8 cellular contexts compared by ENCODE assay signal in genomic region chr20:56411759-56412472, GRCh38. TPM values are rescaled to one million over a fixed set of nuclear protein-coding genes. Genes with fewer than 3 reads are reported as not detected.
DNase-seq lines count a peak whose midpoint lies in the region; ATAC-seq and TF ChIP-seq lines count a peak whose summit lies in the region.

Gene CASS4 (plus strand): TSS chr20:56412260. CDS start chr20:56412459, 199 bp downstream.

- H3K4me1 Mint-ChIP-seq in activated T-helper 2 cell treated with anti-CD3 and anti-CD28 coated beads, Interferon-gamma antibody, Interleukin-2, Interleukin-4, amounts not matched to agents 10 μg/mL and 5 μg/mL and 100 μg/mL, durations not matched to agents 14 hours and 24 hours and 36 hours (ENCODE audit: low read depth) = peaks cover 44% of the 10 kb centered on the region
- H3K4me1 Mint-ChIP-seq in progenitor cell of endocrine pancreas (ENCODE audit: low read depth) = no peaks in the 10 kb centered on the region

- H3K9me3 Mint-ChIP-seq in activated T-helper 2 cell treated with anti-CD3 and anti-CD28 coated beads, Interferon-gamma antibody, Interleukin-2, Interleukin-4, amounts not matched to agents 10 μg/mL and 5 μg/mL and 100 μg/mL, durations not matched to agents 14 hours and 24 hours and 36 hours = peaks cover 9% of the 10 kb centered on the region
- H3K9me3 Mint-ChIP-seq in progenitor cell of endocrine pancreas (ENCODE audit: low read depth) = no peaks in the 10 kb centered on the region

- H3K4me3 ChIP-seq in hepatocyte (no peak within 1 kb of the TSS), stomach (peak within 1 kb of the TSS in 2 of 4 donors; percentile 19 to 25)

- no peaks in the 10 kb centered on the region for H3K79me2 ChIP-seq in hepatocyte

- no peaks in the 10 kb centered on the region for H3K27me3 Mint-ChIP-seq in activated T-helper 2 cell treated with anti-CD3 and anti-CD28 coated beads, Interferon-gamma antibody, Interleukin-2, Interleukin-4, amounts not matched to agents 10 μg/mL and 5 μg/mL and 100 μg/mL, durations not matched to agents 14 hours and 24 hours and 36 hours (ENCODE audit: low read depth)
- H3K27me3 Mint-ChIP-seq in progenitor cell of endocrine pancreas = no peaks in the 10 kb centered on the region

- 73% methylated on average over 10 of the region's 10 CpGs for WGBS in hepatocyte (ENCODE audit: low lambda C conversion rate, missing lambda C conversion rate)
- 23 to 57% (median 55%) methylated on average over 10 of the region's 10 CpGs for WGBS in stomach, 5 donors

- H3K4me3 Mint-ChIP-seq in activated T-helper 2 cell treated with anti-CD3 and anti-CD28 coated beads, Interferon-gamma antibody, Interleukin-2, Interleukin-4, amounts not matched to agents 10 μg/mL and 5 μg/mL and 100 μg/mL, durations not matched to agents 14 hours and 24 hours and 36 hours (ENCODE audit: low read depth) = peak within 1 kb of the TSS; percentile 83
- H3K4me3 Mint-ChIP-seq in progenitor cell of endocrine pancreas (ENCODE audit: low read depth) = no peak within 1 kb of the TSS

- ATAC-seq in GM18870 (IDR thresholded peaks at IDR 0.05; ENCODE audit: unreplicated experiment) (peak; percentile 50), HG03175 (IDR thresholded peaks at IDR 0.05; ENCODE audit: unreplicated experiment) (peak; percentile 81), HG03097 (IDR thresholded peaks at IDR 0.05; ENCODE audit: low FRiP score, unreplicated experiment) (no peak)

- peaks cover 64% of the 10 kb centered on the region for H3K36me3 Mint-ChIP-seq in activated T-helper 2 cell treated with anti-CD3 and anti-CD28 coated beads, Interferon-gamma antibody, Interleukin-2, Interleukin-4, amounts not matched to agents 10 μg/mL and 5 μg/mL and 100 μg/mL, durations not matched to agents 14 hours and 24 hours and 36 hours (ENCODE audit: low read depth)
- H3K36me3 Mint-ChIP-seq in progenitor cell of endocrine pancreas (ENCODE audit: insufficient read depth) = peaks cover 19% of the 10 kb centered on the region

- H3K27ac ChIP-seq in hepatocyte = peak within 1 kb of the TSS; percentile 49
- peak within 1 kb of the TSS in 4 of 5 donors; percentile 66 to 76 (median 74) for H3K27ac ChIP-seq in stomach

- H3K27me3 ChIP-seq in hepatocyte = no peaks in the 10 kb centered on the region
- H3K27me3 ChIP-seq in stomach = no peaks in the 10 kb centered on the region

- no peak for TF ChIP-seq EP300 in stomach (IDR thresholded peaks at IDR 0.05)

- H4K20me1 ChIP-seq in hepatocyte (ENCODE audit: insufficient read depth, poor library complexity, severe bottlenecking) = no peaks in the 10 kb centered on the region

- DNase-seq in activated T-helper 2 cell treated with anti-CD3 and anti-CD28 coated beads, Interferon-gamma antibody, Interleukin-2, Interleukin-4, amounts not matched to agents 10 μg/mL and 5 μg/mL and 100 μg/mL, durations not matched to agents 14 hours and 24 hours and 36 hours (ENCODE audit: low spot score) = no peak
- peak; percentile 26 for DNase-seq in hepatocyte (ENCODE audit: low spot score)
- DNase-seq in stomach = no peak
- DNase-seq in progenitor cell of endocrine pancreas (ENCODE audit: low spot score, unreplicated experiment) = no peak
- no peak for DNase-seq in retina

- no peaks in the 10 kb centered on the region for H3K36me3 ChIP-seq in hepatocyte (replicated peaks; ENCODE audit: insufficient read depth, low read depth)
- peaks cover 11 to 33% (median 24%) of the 10 kb centered on the region in 4 donors for H3K36me3 ChIP-seq in stomach

- H3K9me2 ChIP-seq in hepatocyte (replicated peaks; ENCODE audit: insufficient read depth) = no peaks in the 10 kb centered on the region

- H2AFZ ChIP-seq in hepatocyte = no peak within 1 kb of the TSS

- H3K9me3 ChIP-seq in hepatocyte (ENCODE audit: low read depth) (no peaks in the 10 kb centered on the region), stomach (no peaks in the 10 kb centered on the region)

- intact Hi-C loops in activated T-helper 2 cell treated with anti-CD3 and anti-CD28 coated beads, Interferon-gamma antibody, Interleukin-2, Interleukin-4, amounts not matched to agents 10 μg/mL and 5 μg/mL and 100 μg/mL, durations not matched to agents 14 hours and 24 hours and 36 hours (cut with micrococcal nuclease) = no loop called here
- intact Hi-C loops in stomach (cut with DNase I; ENCODE audit: low total_unique reads) = no loop called here

- no peaks in the 10 kb centered on the region for H3K4me1 ChIP-seq in hepatocyte (ENCODE audit: insufficient read depth)
- peaks cover 0 to 21% (median 5%) of the 10 kb centered on the region in 4 donors for H3K4me1 ChIP-seq in stomach

- TF ChIP-seq CTCF in hepatocyte (IDR thresholded peaks at IDR 0.05; ENCODE audit: poor library complexity) (no peak), stomach (IDR thresholded peaks at IDR 0.05) (no peak), progenitor cell of endocrine pancreas (IDR thresholded peaks at IDR 0.05; ENCODE audit: unreplicated experiment) (no peak)

- peak within 1 kb of the TSS; percentile 92 for H3K27ac Mint-ChIP-seq in activated T-helper 2 cell treated with anti-CD3 and anti-CD28 coated beads, Interferon-gamma antibody, Interleukin-2, Interleukin-4, amounts not matched to agents 10 μg/mL and 5 μg/mL and 100 μg/mL, durations not matched to agents 14 hours and 24 hours and 36 hours
- H3K27ac Mint-ChIP-seq in progenitor cell of endocrine pancreas = no peak within 1 kb of the TSS

- peak within 1 kb of the TSS; percentile 54 for H3K4me2 ChIP-seq in hepatocyte

- TF ChIP-seq POLR2A in stomach (IDR thresholded peaks at IDR 0.05) = no peak

RNA-seq across cellular contexts. Expression of gene CASS4, which starts in this region (rescaled TPM):
- 4.6 and 4.7 TPM in 2 replicates for total RNA-seq in activated T-helper 2 cell treated with anti-CD3 and anti-CD28 coated beads, Interferon-gamma antibody, Interleukin-2, Interleukin-4, amounts not matched to agents 10 μg/mL and 5 μg/mL and 100 μg/mL, durations not matched to agents 14 hours and 24 hours and 36 hours
- total RNA-seq in hepatocyte (0.13 TPM in 1 of 2 replicates, not detected in the other), stomach (1 to 10 TPM in 3 of 5 donors, under 1 TPM in 1, not detected in 1; 0.45 to 8.2 (median 4.2) TPM), progenitor cell of endocrine pancreas (0.09 and 0.26 TPM in 2 replicates)
- polyA plus RNA-seq in hepatocyte (0.50 TPM in 1 of 2 replicates, not detected in the other), stomach (1 to 10 TPM in 1 of 3 donors, under 1 TPM in 2; 0.23 to 1.6 (median 0.76) TPM)

Comparison
In these comparisons a context has a peak if more than half of its experiments do, and no peak if none do; other contexts are left out.
1. Peak in DNase-seq, H3K27ac ChIP-seq and H3K4me2 ChIP-seq in hepatocyte; RNA of the gene not detected or under 1 TPM.